8 cellular contexts compared by ENCODE assay signal in genomic region chr17:20009302-20010098, GRCh38. TPM values are rescaled to one million over a fixed set of nuclear protein-coding genes. Genes with fewer than 3 reads are reported as not detected.
DNase-seq lines count a peak whose midpoint lies in the region; ATAC-seq and TF ChIP-seq lines count a peak whose summit lies in the region.

A gene with protein sequence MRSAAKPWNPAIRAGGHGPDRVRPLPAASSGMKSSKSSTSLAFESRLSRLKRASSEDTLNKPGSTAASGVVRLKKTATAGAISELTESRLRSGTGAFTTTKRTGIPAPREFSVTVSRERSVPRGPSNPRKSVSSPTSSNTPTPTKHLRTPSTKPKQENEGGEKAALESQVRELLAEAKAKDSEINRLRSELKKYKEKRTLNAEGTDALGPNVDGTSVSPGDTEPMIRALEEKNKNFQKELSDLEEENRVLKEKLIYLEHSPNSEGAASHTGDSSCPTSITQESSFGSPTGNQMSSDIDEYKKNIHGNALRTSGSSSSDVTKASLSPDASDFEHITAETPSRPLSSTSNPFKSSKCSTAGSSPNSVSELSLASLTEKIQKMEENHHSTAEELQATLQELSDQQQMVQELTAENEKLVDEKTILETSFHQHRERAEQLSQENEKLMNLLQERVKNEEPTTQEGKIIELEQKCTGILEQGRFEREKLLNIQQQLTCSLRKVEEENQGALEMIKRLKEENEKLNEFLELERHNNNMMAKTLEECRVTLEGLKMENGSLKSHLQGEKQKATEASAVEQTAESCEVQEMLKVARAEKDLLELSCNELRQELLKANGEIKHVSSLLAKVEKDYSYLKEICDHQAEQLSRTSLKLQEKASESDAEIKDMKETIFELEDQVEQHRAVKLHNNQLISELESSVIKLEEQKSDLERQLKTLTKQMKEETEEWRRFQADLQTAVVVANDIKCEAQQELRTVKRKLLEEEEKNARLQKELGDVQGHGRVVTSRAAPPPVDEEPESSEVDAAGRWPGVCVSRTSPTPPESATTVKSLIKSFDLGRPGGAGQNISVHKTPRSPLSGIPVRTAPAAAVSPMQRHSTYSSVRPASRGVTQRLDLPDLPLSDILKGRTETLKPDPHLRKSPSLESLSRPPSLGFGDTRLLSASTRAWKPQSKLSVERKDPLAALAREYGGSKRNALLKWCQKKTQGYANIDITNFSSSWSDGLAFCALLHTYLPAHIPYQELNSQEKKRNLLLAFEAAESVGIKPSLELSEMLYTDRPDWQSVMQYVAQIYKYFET (plus strand): TSS chr17:20009359. CDS start chr17:20096652, 87,293 bp downstream.

- H3K9me3 Mint-ChIP-seq in activated CD4-positive, alpha-beta memory T cell treated with anti-CD3 and anti-CD28 coated beads, Interleukin-2, amount 10 ng/mL, durations not matched to agents 7 days and 5 days = no peaks in the 10 kb centered on the region

- peaks cover 6% of the 10 kb centered on the region for H3K27me3 ChIP-seq in mesendoderm (ENCODE audit: insufficient read depth, low read length, poor library complexity)

- DNase-seq in AG10803 (ENCODE audit: low read depth) = peak; percentile 38
- DNase-seq in NCI-H748 (lab: John Stamatoyannopoulos, UW; ENCODE audit: unreplicated experiment) = peak; percentile 89
- DNase-seq in activated CD4-positive, alpha-beta memory T cell treated with anti-CD3 and anti-CD28 coated beads, Interleukin-2, amount 10 ng/mL, durations not matched to agents 7 days and 5 days = peak; percentile 89
- DNase-seq in effector CD4-positive, alpha-beta T cell = peak; percentile 72
- DNase-seq in mesendoderm = peak; percentile 87
- DNase-seq in stimulated activated CD8-positive, alpha-beta memory T cell treated with anti-CD3 and anti-CD28 coated beads, Interleukin-15, amount 100 ng/mL, for 24 hours (ENCODE audit: low read depth) = peak; percentile 91

- no peak within 1 kb of the TSS for H2AK5ac ChIP-seq in mesendoderm (ENCODE audit: low read length)

- H3K56ac ChIP-seq in mesendoderm (ENCODE audit: low read length) = peak within 1 kb of the TSS; percentile 79

- no peaks in the 10 kb centered on the region for H3K79me1 ChIP-seq in mesendoderm (ENCODE audit: low read length)

- H3K36me3 ChIP-seq in mesendoderm (ENCODE audit: control insufficient read depth, insufficient read depth, low read length) = no peaks in the 10 kb centered on the region

- H3K36me3 Mint-ChIP-seq in activated CD4-positive, alpha-beta memory T cell treated with anti-CD3 and anti-CD28 coated beads, Interleukin-2, amount 10 ng/mL, durations not matched to agents 7 days and 5 days (ENCODE audit: low read depth) = no peaks in the 10 kb centered on the region

- no peak within 1 kb of the TSS for H3K27ac Mint-ChIP-seq in activated CD4-positive, alpha-beta memory T cell treated with anti-CD3 and anti-CD28 coated beads, Interleukin-2, amount 10 ng/mL, durations not matched to agents 7 days and 5 days

- no CpG with 5 or more reads among the region's 96 CpGs for WGBS in mesendoderm (ENCODE audit: extremely low coverage, insufficient coverage, low lambda C conversion rate)

- no peak within 1 kb of the TSS for H2BK15ac ChIP-seq in mesendoderm (replicated peaks; ENCODE audit: low read depth)

- H3K27ac ChIP-seq in mesendoderm (ENCODE audit: low read depth, low read length) = no peak within 1 kb of the TSS

- H3K23ac ChIP-seq in mesendoderm (ENCODE audit: low read length) = no peak within 1 kb of the TSS

- H2BK120ac ChIP-seq in mesendoderm (ENCODE audit: low read depth, low read length) = no peak within 1 kb of the TSS

- H3K9ac ChIP-seq in mesendoderm (ENCODE audit: low read length) = peak within 1 kb of the TSS; percentile 61

- POLR2A ChIA-PET in activated CD4-positive, alpha-beta memory T cell treated with anti-CD3 and anti-CD28 coated beads, Interleukin-2, amount 10 ng/mL, durations not matched to agents 7 days and 5 days (lab: Charles Lee) = interaction anchor here (1.0 to 3.0 kb wide), 3 partner anchors 14 to 32 kb away, joined by 3 to 18 read pairs (median 3); partner anchors contain the start of gene AKAP10

- H3K4me2 ChIP-seq in mesendoderm (ENCODE audit: low read length) = peak within 1 kb of the TSS; percentile 100

- H3K4ac ChIP-seq in mesendoderm (ENCODE audit: low read depth, low read length) = no peak within 1 kb of the TSS

- H3K27me3 Mint-ChIP-seq in activated CD4-positive, alpha-beta memory T cell treated with anti-CD3 and anti-CD28 coated beads, Interleukin-2, amount 10 ng/mL, durations not matched to agents 7 days and 5 days = peaks cover 46% of the 10 kb centered on the region

- H4K8ac ChIP-seq in mesendoderm (ENCODE audit: low read depth, low read length) = no peak within 1 kb of the TSS

- no peak within 1 kb of the TSS for H4K5ac ChIP-seq in mesendoderm (ENCODE audit: low read length)

- H3K4me3 Mint-ChIP-seq in activated CD4-positive, alpha-beta memory T cell treated with anti-CD3 and anti-CD28 coated beads, Interleukin-2, amount 10 ng/mL, durations not matched to agents 7 days and 5 days = peak within 1 kb of the TSS; percentile 86

- no peaks in the 10 kb centered on the region for H3K79me2 ChIP-seq in mesendoderm (ENCODE audit: control insufficient read depth, insufficient read depth, low read length)

- no peak within 1 kb of the TSS for H2BK5ac ChIP-seq in mesendoderm (ENCODE audit: low read length)

- H3K18ac ChIP-seq in mesendoderm (ENCODE audit: low read length) = no peak within 1 kb of the TSS

- peak; percentile 47 for TF ChIP-seq CTCF in AG10803 (conservative IDR thresholded peaks at IDR 0.05; ENCODE audit: low read length)

- peaks cover 14% of the 10 kb centered on the region for H3K4me1 Mint-ChIP-seq in activated CD4-positive, alpha-beta memory T cell treated with anti-CD3 and anti-CD28 coated beads, Interleukin-2, amount 10 ng/mL, durations not matched to agents 7 days and 5 days

- ATAC-seq in GM19043 (IDR thresholded peaks at IDR 0.05; ENCODE audit: low read depth, unreplicated experiment) (peak; percentile 10), HG03354 (IDR thresholded peaks at IDR 0.05; ENCODE audit: poor library complexity, severe bottlenecking, unreplicated experiment) (peak; percentile 98)

- H3K4me3 ChIP-seq in AG10803 (ENCODE audit: low read length) (peak within 1 kb of the TSS; percentile 61), mesendoderm (ENCODE audit: low read length) (peak within 1 kb of the TSS; percentile 72)

- H3K4me1 ChIP-seq in mesendoderm (ENCODE audit: control insufficient read depth, low read depth, low read length) = no peaks in the 10 kb centered on the region

- CTCF ChIA-PET in activated CD4-positive, alpha-beta memory T cell treated with anti-CD3 and anti-CD28 coated beads, Interleukin-2, amount 10 ng/mL, durations not matched to agents 7 days and 5 days (lab: Charles Lee) = interaction anchor here (0.6 to 3.5 kb wide), 20 partner anchors 8 to 198 kb away, joined by 3 to 21 read pairs (median 4); partner anchors contain the start of gene AKAP10

RNA-seq across cellular contexts. Expression of the gene that starts here (rescaled TPM):
- total RNA-seq in activated CD4-positive, alpha-beta memory T cell treated with anti-CD3 and anti-CD28 coated beads, Interleukin-2, amount 10 ng/mL, durations not matched to agents 7 days and 5 days = 10 to 100 TPM in 1 of 2 experiments, 1 to 10 TPM in 1; 9.6 to 10.3 TPM
- 29.0 TPM for polyA plus RNA-seq in mesendoderm (2013, experiment 1 of 2)
- 30.3 TPM for polyA plus RNA-seq in mesendoderm (2013, experiment 2 of 2)

Comparison
In these comparisons a context has a peak if more than half of its experiments do, and no peak if none do; other contexts are left out.
1. DNase-seq: peak in every context shown above with its lines; median percentile 91 in stimulated activated CD8-positive, alpha-beta memory T cell treated with anti-CD3 and anti-CD28 coated beads, Interleukin-15, amount 100 ng/mL, for 24 hours; 89 in NCI-H748; 89 in activated CD4-positive, alpha-beta memory T cell treated with anti-CD3 and anti-CD28 coated beads, Interleukin-2, amount 10 ng/mL, durations not matched to agents 7 days and 5 days; 87 in mesendoderm; 72 in effector CD4-positive, alpha-beta T cell; 38 in AG10803.